17 cellular contexts compared by ENCODE assay signal in the genomic region with DNA sequence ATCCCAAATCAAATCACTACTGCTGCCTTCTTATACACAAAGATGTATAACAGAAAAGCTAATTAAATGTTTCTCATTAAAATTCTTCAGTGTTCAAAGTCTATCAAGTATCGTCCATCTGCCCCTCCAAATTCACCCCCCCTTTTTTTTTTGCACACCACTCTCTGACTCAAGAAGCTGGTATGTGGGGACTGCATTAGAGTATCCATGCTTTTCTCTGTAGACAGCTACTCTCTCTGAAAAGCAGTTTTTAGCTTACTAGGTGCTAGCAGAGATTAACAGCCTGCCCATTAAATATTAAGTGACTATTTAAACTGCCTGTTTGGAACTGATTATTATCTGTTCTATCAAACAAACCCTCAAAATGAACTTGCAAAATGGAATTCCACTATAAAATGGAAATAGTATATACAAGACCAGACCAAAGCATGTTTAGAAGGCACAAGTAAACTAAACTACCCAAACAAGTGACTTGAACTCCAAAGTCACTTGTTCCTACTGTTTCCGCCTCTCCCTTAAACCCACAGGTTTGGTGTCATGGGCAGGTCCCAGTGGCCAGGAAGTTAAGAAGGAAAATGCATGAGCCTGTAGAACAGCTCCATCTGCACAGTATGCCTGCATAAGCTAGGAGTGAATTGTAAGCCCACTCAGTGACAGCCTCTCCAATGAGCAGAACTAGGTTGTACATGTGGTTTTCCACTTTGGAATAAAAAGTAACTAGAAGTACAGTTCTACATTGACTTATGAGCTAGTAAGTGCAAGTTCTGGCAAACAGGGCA. TPM values are rescaled to one million over a fixed set of nuclear protein-coding genes. Genes with fewer than 3 reads are reported as not detected.
DNase-seq lines count a peak whose midpoint lies in the region; ATAC-seq, FAIRE-seq and TF ChIP-seq lines count a peak whose summit lies in the region.
"Had no signal": no experiment of that assay in that cellular context is flagged by ENCODE, and none has a peak within 500 bp of the region (broad histone marks: within the 10 kb centered on the region; RNA-seq: fewer than 3 reads in every experiment).

No MANE protein-coding gene starts in this region.

- no peak overlapping the region for H3K27ac Mint-ChIP-seq in T-helper 2 cell treated with Interferon-gamma antibody and Interleukin-4, amounts not matched to agents 5 μg/mL and 100 μg/mL, for 36 hours
- H3K27ac Mint-ChIP-seq: activated CD4-positive, alpha-beta memory T cell treated with anti-CD3 and anti-CD28 coated beads for 36 hours; GM23338 had no signal

- TF ChIP-seq CTCF in bronchial epithelial cell (IDR thresholded peaks at IDR 0.05; ENCODE audit: insufficient read depth, low read length, severe bottlenecking) = no peak

- H3K4me1 Mint-ChIP-seq in T-helper 2 cell treated with Interferon-gamma antibody and Interleukin-4, amounts not matched to agents 5 μg/mL and 100 μg/mL, for 36 hours (ENCODE audit: low read depth) = peaks cover 6% of the 10 kb centered on the region

- H3K27me3 Mint-ChIP-seq in T-helper 2 cell treated with Interferon-gamma antibody and Interleukin-4, amounts not matched to agents 5 μg/mL and 100 μg/mL, for 36 hours (ENCODE audit: low read depth) = no peaks in the 10 kb centered on the region
- H3K27me3 Mint-ChIP-seq: activated CD4-positive, alpha-beta memory T cell treated with anti-CD3 and anti-CD28 coated beads for 36 hours had no signal

- no peak overlapping the region for H3K4me3 Mint-ChIP-seq in T-helper 2 cell treated with Interferon-gamma antibody and Interleukin-4, amounts not matched to agents 5 μg/mL and 100 μg/mL, for 36 hours
- H3K4me3 Mint-ChIP-seq: activated CD4-positive, alpha-beta memory T cell treated with anti-CD3 and anti-CD28 coated beads for 36 hours; GM23338 had no signal

- no peaks in the 10 kb centered on the region for H3K9me3 Mint-ChIP-seq in T-helper 2 cell treated with Interferon-gamma antibody and Interleukin-4, amounts not matched to agents 5 μg/mL and 100 μg/mL, for 36 hours
- H3K9me3 Mint-ChIP-seq: activated CD4-positive, alpha-beta memory T cell treated with anti-CD3 and anti-CD28 coated beads for 36 hours had no signal

- peak; percentile 32 for DNase-seq in AG08396 (ENCODE audit: low spot score)
- DNase-seq in NCI-H226 = peak; percentile 64
- DNase-seq in bronchial epithelial cell (ENCODE audit: low read depth) = peak; percentile 37
- peak; percentile 57 for DNase-seq in kidney tubule cell (ENCODE audit: low spot score)
- no peak for DNase-seq in T-helper 2 cell treated with Interferon-gamma antibody and Interleukin-4, amounts not matched to agents 5 μg/mL and 100 μg/mL, for 36 hours (ENCODE audit: low spot score)
- no peak for DNase-seq in NOMO-1 treated with DMSO at 0.1 percent for 48 hours (lab: John Stamatoyannopoulos, UW; ENCODE audit: unreplicated experiment)
- no peak for DNase-seq in NCI-H82 (lab: John Stamatoyannopoulos, UW)
- DNase-seq: activated CD4-positive, alpha-beta memory T cell treated with anti-CD3 and anti-CD28 coated beads for 36 hours; activated effector memory CD4-positive, alpha-beta T cell treated with Interleukin-2 at 50 U/mL for 16 hours; caudate nucleus; DMS53; mucosa of descending colon; NCI-H2171; uterus had no signal

- H3K4me3 ChIP-seq in bronchial epithelial cell (ENCODE audit: low read depth, low read length) = no peak overlapping the region
- H3K4me3 ChIP-seq: GM12878, GM23338, mucosa of descending colon, uterus had no signal

- H3K36me3 Mint-ChIP-seq in T-helper 2 cell treated with Interferon-gamma antibody and Interleukin-4, amounts not matched to agents 5 μg/mL and 100 μg/mL, for 36 hours (ENCODE audit: low read depth) = no peaks in the 10 kb centered on the region

- H3K27me3 ChIP-seq in bronchial epithelial cell (ENCODE audit: control insufficient read depth, insufficient read depth, low read length) = no peaks in the 10 kb centered on the region
- H3K27me3 ChIP-seq: uterus had no signal

- no peaks in the 10 kb centered on the region for H3K36me3 ChIP-seq in bronchial epithelial cell (ENCODE audit: control insufficient read depth, insufficient read depth, low read length)
- H3K36me3 ChIP-seq: uterus had no signal

- no peak for FAIRE-seq in bronchial epithelial cell (lab: Jason Lieb, UNC)
- FAIRE-seq: GM12878 had no signal

- no peak for ATAC-seq in GM18867 (IDR thresholded peaks at IDR 0.05; ENCODE audit: unreplicated experiment)
- ATAC-seq: GM12878, GM23338, mucosa of descending colon had no signal

RNA-seq across cellular contexts. Expression of a gene that starts 32.5 kb away (rescaled TPM):
- 94.0 and 114 TPM in 2 replicates for total RNA-seq in bronchial epithelial cell

Comparison
In these comparisons a context has a peak if more than half of its experiments do, and no peak if none do; other contexts are left out.
1. DNase-seq: peak in AG08396 (single experiment), NCI-H226 (single experiment), bronchial epithelial cell (single experiment) and kidney tubule cell (single experiment); none in T-helper 2 cell treated with Interferon-gamma antibody and Interleukin-4, amounts not matched to agents 5 μg/mL and 100 μg/mL, for 36 hours (single experiment), NOMO-1 treated with DMSO at 0.1 percent for 48 hours (single experiment) and NCI-H82 (single experiment).